In genomic region chr9:130786526-130786925, GRCh38 we compare ENCODE assay signal across 1 cellular context.
TF ChIP-seq lines count a peak whose summit lies in the region.

No MANE protein-coding gene starts in this region.

TF ChIP-seq in GM23338, 12 proteins besides CTCF, POLR2A, EP300 and RAD21 (continued from another document):
- TF ChIP-seq, protein P1, sequence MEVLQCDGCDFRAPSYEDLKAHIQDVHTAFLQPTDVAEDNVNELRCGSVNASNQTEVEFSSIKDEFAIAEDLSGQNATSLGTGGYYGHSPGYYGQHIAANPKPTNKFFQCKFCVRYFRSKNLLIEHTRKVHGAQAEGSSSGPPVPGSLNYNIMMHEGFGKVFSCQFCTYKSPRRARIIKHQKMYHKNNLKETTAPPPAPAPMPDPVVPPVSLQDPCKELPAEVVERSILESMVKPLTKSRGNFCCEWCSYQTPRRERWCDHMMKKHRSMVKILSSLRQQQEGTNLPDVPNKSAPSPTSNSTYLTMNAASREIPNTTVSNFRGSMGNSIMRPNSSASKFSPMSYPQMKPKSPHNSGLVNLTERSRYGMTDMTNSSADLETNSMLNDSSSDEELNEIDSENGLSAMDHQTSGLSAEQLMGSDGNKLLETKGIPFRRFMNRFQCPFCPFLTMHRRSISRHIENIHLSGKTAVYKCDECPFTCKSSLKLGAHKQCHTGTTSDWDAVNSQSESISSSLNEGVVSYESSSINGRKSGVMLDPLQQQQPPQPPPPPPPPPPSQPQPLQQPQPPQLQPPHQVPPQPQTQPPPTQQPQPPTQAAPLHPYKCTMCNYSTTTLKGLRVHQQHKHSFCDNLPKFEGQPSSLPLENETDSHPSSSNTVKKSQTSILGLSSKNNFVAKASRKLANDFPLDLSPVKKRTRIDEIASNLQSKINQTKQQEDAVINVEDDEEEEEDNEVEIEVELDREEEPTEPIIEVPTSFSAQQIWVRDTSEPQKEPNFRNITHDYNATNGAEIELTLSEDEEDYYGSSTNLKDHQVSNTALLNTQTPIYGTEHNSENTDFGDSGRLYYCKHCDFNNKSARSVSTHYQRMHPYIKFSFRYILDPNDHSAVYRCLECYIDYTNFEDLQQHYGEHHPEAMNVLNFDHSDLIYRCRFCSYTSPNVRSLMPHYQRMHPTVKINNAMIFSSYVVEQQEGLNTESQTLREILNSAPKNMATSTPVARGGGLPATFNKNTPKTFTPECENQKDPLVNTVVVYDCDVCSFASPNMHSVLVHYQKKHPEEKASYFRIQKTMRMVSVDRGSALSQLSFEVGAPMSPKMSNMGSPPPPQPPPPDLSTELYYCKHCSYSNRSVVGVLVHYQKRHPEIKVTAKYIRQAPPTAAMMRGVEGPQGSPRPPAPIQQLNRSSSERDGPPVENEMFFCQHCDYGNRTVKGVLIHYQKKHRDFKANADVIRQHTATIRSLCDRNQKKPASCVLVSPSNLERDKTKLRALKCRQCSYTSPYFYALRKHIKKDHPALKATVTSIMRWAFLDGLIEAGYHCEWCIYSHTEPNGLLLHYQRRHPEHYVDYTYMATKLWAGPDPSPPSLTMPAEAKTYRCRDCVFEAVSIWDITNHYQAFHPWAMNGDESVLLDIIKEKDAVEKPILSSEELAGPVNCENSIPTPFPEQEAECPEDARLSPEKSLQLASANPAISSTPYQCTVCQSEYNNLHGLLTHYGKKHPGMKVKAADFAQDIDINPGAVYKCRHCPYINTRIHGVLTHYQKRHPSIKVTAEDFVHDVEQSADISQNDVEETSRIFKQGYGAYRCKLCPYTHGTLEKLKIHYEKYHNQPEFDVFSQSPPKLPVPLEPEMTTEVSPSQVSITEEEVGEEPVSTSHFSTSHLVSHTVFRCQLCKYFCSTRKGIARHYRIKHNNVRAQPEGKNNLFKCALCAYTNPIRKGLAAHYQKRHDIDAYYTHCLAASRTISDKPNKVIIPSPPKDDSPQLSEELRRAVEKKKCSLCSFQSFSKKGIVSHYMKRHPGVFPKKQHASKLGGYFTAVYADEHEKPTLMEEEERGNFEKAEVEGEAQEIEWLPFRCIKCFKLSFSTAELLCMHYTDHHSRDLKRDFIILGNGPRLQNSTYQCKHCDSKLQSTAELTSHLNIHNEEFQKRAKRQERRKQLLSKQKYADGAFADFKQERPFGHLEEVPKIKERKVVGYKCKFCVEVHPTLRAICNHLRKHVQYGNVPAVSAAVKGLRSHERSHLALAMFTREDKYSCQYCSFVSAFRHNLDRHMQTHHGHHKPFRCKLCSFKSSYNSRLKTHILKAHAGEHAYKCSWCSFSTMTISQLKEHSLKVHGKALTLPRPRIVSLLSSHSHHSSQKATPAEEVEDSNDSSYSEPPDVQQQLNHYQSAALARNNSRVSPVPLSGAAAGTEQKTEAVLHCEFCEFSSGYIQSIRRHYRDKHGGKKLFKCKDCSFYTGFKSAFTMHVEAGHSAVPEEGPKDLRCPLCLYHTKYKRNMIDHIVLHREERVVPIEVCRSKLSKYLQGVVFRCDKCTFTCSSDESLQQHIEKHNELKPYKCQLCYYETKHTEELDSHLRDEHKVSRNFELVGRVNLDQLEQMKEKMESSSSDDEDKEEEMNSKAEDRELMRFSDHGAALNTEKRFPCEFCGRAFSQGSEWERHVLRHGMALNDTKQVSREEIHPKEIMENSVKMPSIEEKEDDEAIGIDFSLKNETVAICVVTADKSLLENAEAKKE (CRISPR knock-in tag; IDR thresholded peaks at IDR 0.05) = no peak
- no peak for TF ChIP-seq JUNB (IDR thresholded peaks at IDR 0.05; ENCODE audit: unreplicated experiment)
- TF ChIP-seq CREB1 (CRISPR knock-in tag; IDR thresholded peaks at IDR 0.05; ENCODE audit: low read depth) = no peak
- no peak for TF ChIP-seq EZH2phosphoT487 (IDR thresholded peaks at IDR 0.05; ENCODE audit: unreplicated experiment)
- TF ChIP-seq POLR2AphosphoS5 (IDR thresholded peaks at IDR 0.05; ENCODE audit: low read depth) = no peak
